Comparison of ENCODE assay signal across 8 cellular contexts in the genomic region with DNA sequence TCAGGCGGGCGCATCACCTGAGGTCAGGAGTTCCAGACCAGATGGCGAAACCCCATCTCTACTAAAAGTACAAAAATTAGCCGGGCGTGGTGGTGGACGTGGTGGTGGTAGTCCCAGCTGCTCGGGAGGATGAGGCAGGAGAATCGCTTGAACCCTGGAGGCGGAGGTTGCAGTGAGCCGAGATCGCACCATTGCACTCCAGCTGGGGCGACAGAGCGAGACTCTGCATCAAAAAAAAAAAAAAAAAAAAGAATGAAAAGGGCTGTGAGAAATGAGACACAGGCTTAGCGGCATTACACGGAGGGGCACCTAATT. TPM values are rescaled to one million over a fixed set of nuclear protein-coding genes. Genes with fewer than 3 reads are reported as not detected.
DNase-seq lines count a peak whose midpoint lies in the region; ATAC-seq, FAIRE-seq and TF ChIP-seq lines count a peak whose summit lies in the region.
"Not testable (repeated sequence)": the region's sequence is repeated elsewhere in the genome, so short reads cannot be mapped to it uniquely, and the experiment has no call there.

No MANE protein-coding gene starts in this region.

- POLR2A ChIA-PET in activated CD8-positive, alpha-beta T cell treated with anti-CD3 and anti-CD28 coated beads, Interleukin-2, amount 10 ng/mL, durations not matched to agents 7 days and 5 days (lab: Charles Lee): not testable (repeated sequence)
- POLR2A ChIA-PET in GM12878 (lab: Charles Lee): interaction anchor here (0.7 kb wide), 1 partner anchor 130 kb away, joined by 5 read pairs; no protein-coding TSS in a partner anchor

- peak overlapping the region; percentile 66 to 67 for H3K4me3 Mint-ChIP-seq in CD14-positive monocyte
- peak overlapping the region; percentile 77 for H3K4me3 Mint-ChIP-seq in activated CD8-positive, alpha-beta T cell treated with anti-CD3 and anti-CD28 coated beads, Interleukin-2, amount 10 ng/mL, durations not matched to agents 7 days and 5 days
- H3K4me3 Mint-ChIP-seq in nephron progenitor cell: peak overlapping the region; percentile 60

- H3K4me3 ChIP-seq in Jurkat, Clone E6-1 (ENCODE audit: low read length): peak overlapping the region; percentile 54; the same call in 1 of the 2 replicates
- H3K4me3 ChIP-seq in SJCRH30: peak overlapping the region; percentile 70
- H3K4me3 ChIP-seq in GM12878: not testable (repeated sequence)
- peak overlapping the region; percentile 39 for H3K4me3 ChIP-seq in epithelial cell of proximal tubule (ENCODE audit: low read depth, low read length)
- peak overlapping the region in 3 of 4 donors; percentile 86 to 93 (median 93) for H3K4me3 ChIP-seq in stomach

- not testable (repeated sequence) for H3K36me3 ChIP-seq in SJCRH30; GM12878 (ENCODE audit: control insufficient read depth in 2 of 2, insufficient read depth in 2 of 2, low read length in 1 of 2); stomach

- peak overlapping the region; percentile 50 to 91 (median 83) for H3K27ac Mint-ChIP-seq in CD14-positive monocyte
- peak overlapping the region; percentile 18 for H3K27ac Mint-ChIP-seq in activated CD8-positive, alpha-beta T cell treated with anti-CD3 and anti-CD28 coated beads, Interleukin-2, amount 10 ng/mL, durations not matched to agents 7 days and 5 days
- not testable (repeated sequence) for H3K27ac Mint-ChIP-seq in nephron progenitor cell

- H3K4me1 Mint-ChIP-seq in CD14-positive monocyte (peaks cover 53% of the 10 kb centered on the region), nephron progenitor cell (peaks cover 62% of the 10 kb centered on the region)
- peaks cover 46% of the 10 kb centered on the region for H3K4me1 Mint-ChIP-seq in activated CD8-positive, alpha-beta T cell treated with anti-CD3 and anti-CD28 coated beads, Interleukin-2, amount 10 ng/mL, durations not matched to agents 7 days and 5 days (ENCODE audit: low read depth)

- not testable (repeated sequence) for TF ChIP-seq POLR2A in GM12878 (IDR thresholded peaks at IDR 0.05; ENCODE audit: low read depth, low read length); stomach (IDR thresholded peaks at IDR 0.05)

- H3K27me3 Mint-ChIP-seq in CD14-positive monocyte (ENCODE audit: low read depth in 3 of 3) (peaks cover 6 to 18% (median 14%) of the 10 kb centered on the region in 3 donors), nephron progenitor cell (ENCODE audit: low read depth, poor library complexity) (peaks cover 22% of the 10 kb centered on the region)
- H3K27me3 Mint-ChIP-seq in activated CD8-positive, alpha-beta T cell treated with anti-CD3 and anti-CD28 coated beads, Interleukin-2, amount 10 ng/mL, durations not matched to agents 7 days and 5 days (ENCODE audit: low read depth): not testable (repeated sequence)

- intact Hi-C loops in CD14-positive monocyte (cut with micrococcal nuclease): loop anchor here in 1 of 2 donors (5.0 kb wide), 1 partner anchor 46 kb away; the partner anchor contains the start of gene INPP5K
- intact Hi-C loops in GM12878 (cut with micrococcal nuclease; ENCODE audit: unreplicated experiment): loop anchor here (5.0 kb wide), 1 partner anchor 154 kb away; no protein-coding TSS in a partner anchor
- intact Hi-C loops in stomach (cut with DNase I; ENCODE audit: low total_unique reads): not testable (repeated sequence)

- H3K9me3 Mint-ChIP-seq in CD14-positive monocyte; activated CD8-positive, alpha-beta T cell treated with anti-CD3 and anti-CD28 coated beads, Interleukin-2, amount 10 ng/mL, durations not matched to agents 7 days and 5 days (ENCODE audit: insufficient read depth); nephron progenitor cell: not testable (repeated sequence)

- H3K79me2 ChIP-seq in GM12878 (ENCODE audit: control insufficient read depth, insufficient read depth, low read length): peaks cover 36% of the 10 kb centered on the region

- SMC1A ChIA-PET in GM12878 (lab: Charles Lee; ENCODE audit: uncharacterized antibody, unreplicated experiment): not testable (repeated sequence)

- BruUV-seq in GM12878 (replicated peaks; lab: Mats Ljungman, UMichigan): not testable (repeated sequence)

- DNase-seq in CD14-positive monocyte (ENCODE audit: low spot score); Jurkat, Clone E6-1 (ENCODE audit: low read depth, low spot score); SJCRH30; activated CD8-positive, alpha-beta T cell treated with anti-CD3 and anti-CD28 coated beads, Interleukin-2, amount 10 ng/mL, durations not matched to agents 7 days and 5 days; GM12878 (ENCODE audit: low read depth, low spot score); epithelial cell of proximal tubule (ENCODE audit: low read depth); nephron progenitor cell; stomach: not testable (repeated sequence)

- FAIRE-seq in GM12878 (lab: Jason Lieb, UNC): not testable (repeated sequence)

- not testable (repeated sequence) for H3K4me1 ChIP-seq in SJCRH30
- H3K4me1 ChIP-seq in GM12878 (ENCODE audit: control insufficient read depth, insufficient read depth, low read length) (peaks cover 20% of the 10 kb centered on the region), stomach (peaks cover 27 to 47% (median 41%) of the 10 kb centered on the region in 4 donors)

- H3K4me2 ChIP-seq in GM12878 (ENCODE audit: control insufficient read depth, insufficient read depth): peak overlapping the region; percentile 72

- in situ Hi-C loops in GM12878 (cut with MboI): not testable (repeated sequence)

- RAD21 ChIA-PET in GM12878 (lab: Charles Lee; ENCODE audit: unreplicated experiment): interaction anchor here (0.6 kb wide), 1 partner anchor 68 kb away, joined by 3 read pairs; no protein-coding TSS in a partner anchor

- CTCF ChIA-PET in activated CD8-positive, alpha-beta T cell treated with anti-CD3 and anti-CD28 coated beads, Interleukin-2, amount 10 ng/mL, durations not matched to agents 7 days and 5 days (lab: Charles Lee): interaction anchor here (1.2 kb wide), 1 partner anchor 48 kb away, joined by 4 read pairs; no protein-coding TSS in a partner anchor
- CTCF ChIA-PET in GM12878 (lab: Yijun Ruan, JAX): not testable (repeated sequence)

- 28% methylated on average over 9 of the region's 15 CpGs for WGBS in GM12878 (ENCODE audit: insufficient coverage, insufficient replicate concordance, low lambda C conversion rate, missing lambda C conversion rate)
- WGBS in stomach, 5 donors: 72 to 77% (median 73%) methylated on average over 11 to 15 of the region's 15 CpGs

- not testable (repeated sequence) for ATAC-seq in activated CD8-positive, alpha-beta T cell treated with anti-CD3 and anti-CD28 coated beads, Interleukin-2, amount 10 ng/mL, durations not matched to agents 7 days and 5 days; GM12878

- not testable (repeated sequence) for TF ChIP-seq EP300 in GM12878 (IDR thresholded peaks at IDR 0.05; ENCODE audit: borderline replicate concordance in 1 of 2, control insufficient read depth in 1 of 2, low read depth in 2 of 2, low read length in 2 of 2); stomach (IDR thresholded peaks at IDR 0.05)

- H3K27ac ChIP-seq in SJCRH30; GM12878 (ENCODE audit: control insufficient read depth, insufficient read depth); stomach: not testable (repeated sequence)

- peaks cover 20 to 28% of the 10 kb centered on the region in 2 donors for H3K36me3 Mint-ChIP-seq in CD14-positive monocyte
- H3K36me3 Mint-ChIP-seq in activated CD8-positive, alpha-beta T cell treated with anti-CD3 and anti-CD28 coated beads, Interleukin-2, amount 10 ng/mL, durations not matched to agents 7 days and 5 days (ENCODE audit: low read depth); nephron progenitor cell (ENCODE audit: low read depth): not testable (repeated sequence)

- TF ChIP-seq RAD21 in GM12878 (IDR thresholded peaks at IDR 0.05; ENCODE audit: insufficient read depth, low read depth, low read length): not testable (repeated sequence)

- not testable (repeated sequence) for H3K9ac ChIP-seq in GM12878 (ENCODE audit: control insufficient read depth, insufficient read depth, low read length)

- not testable (repeated sequence) for H2AFZ ChIP-seq in GM12878 (ENCODE audit: control insufficient read depth, low read depth, low read length)

- not testable (repeated sequence) for H3K9me3 ChIP-seq in SJCRH30 (replicated peaks); GM12878 (replicated peaks; ENCODE audit: control insufficient read depth, insufficient read depth, low read length); stomach

- not testable (repeated sequence) for H4K20me1 ChIP-seq in GM12878 (ENCODE audit: control insufficient read depth, insufficient read depth)

- TF ChIP-seq CTCF in CD14-positive monocyte (IDR thresholded peaks at IDR 0.05); GM12878 (IDR thresholded peaks at IDR 0.05 in 2 of 3, conservative IDR thresholded peaks at IDR 0.05 in 1 of 3; ENCODE audit: control insufficient read depth in 2 of 3, extremely low read depth in 1 of 3, insufficient read depth in 1 of 3, low read depth in 3 of 3, low read length in 3 of 3); epithelial cell of proximal tubule (conservative IDR thresholded peaks at IDR 0.05; ENCODE audit: low read depth, low read length); nephron progenitor cell (IDR thresholded peaks at IDR 0.05); stomach (IDR thresholded peaks at IDR 0.05): not testable (repeated sequence)

- not testable (repeated sequence) for H3K27me3 ChIP-seq in SJCRH30; GM12878 (replicated peaks in 1 of 2; ENCODE audit: control insufficient read depth in 2 of 2, insufficient read depth in 2 of 2, low read length in 1 of 2); stomach

RNA-seq across cellular contexts. Expression of gene PITPNA, which starts 0.8 kb away (rescaled TPM):
- polyA plus RNA-seq in CD14-positive monocyte (10 to 100 TPM; 43.5 to 45.0 TPM), GM12878 (2011; rRNA removed) (45.6 and 58.4 TPM in 2 replicates), GM12878 (2014; fragmentation: Illumina TruSeq; extraction: Trizol) (67.3 and 88.1 TPM in 2 replicates), GM12878 (2014; fragmentation: Nextera tagmentation; extraction: Ambion mirVana) (10 to 100 TPM; 11.0 to 14.6 TPM), GM12878 (2014; rRNA removed) (50.4 and 51.8 TPM in 2 replicates), GM12878 (2016; fragmentation: Nextera tagmentation; extraction: Ambion mirVana) (10 to 100 TPM in 1 of 2 experiments, 1 to 10 TPM in 1; 5.2 to 41.7 TPM), stomach (10 to 100 TPM; 19.5 to 27.0 (median 21.8) TPM)
- 82.6 TPM for polyA plus RNA-seq in Jurkat, Clone E6-1 (2012; ENCODE audit: insufficient read depth, insufficient read length)
- total RNA-seq in SJCRH30 (2014; rRNA removed; shearing (Covaris generic)): 17.2 and 21.5 TPM in 2 replicates
- total RNA-seq in activated CD8-positive, alpha-beta T cell treated with anti-CD3 and anti-CD28 coated beads, Interleukin-2, amount 10 ng/mL, durations not matched to agents 7 days and 5 days: 10 to 100 TPM; 44.6 to 47.3 TPM
- 25.6 and 31.4 TPM in 2 replicates for total RNA-seq in GM12878 (2013; cell fraction: nucleolus; rRNA removed)
- total RNA-seq in GM12878 (2014; rRNA removed) (24.6 and 24.8 TPM in 2 replicates), GM12878 (2014; rRNA removed; fragmentation: Illumina TruSeq; extraction: Trizol) (19.7 and 21.0 TPM in 2 replicates), GM12878 (2021) (62.8 and 65.4 TPM in 2 replicates), epithelial cell of proximal tubule (25.9 and 32.5 TPM in 2 replicates), stomach (10 to 100 TPM; 12.1 to 61.7 (median 23.9) TPM)
- polyA plus RNA-seq in GM12878 (2011; ENCODE audit: low read depth): 25.9 TPM
- polyA plus RNA-seq in GM12878 (2011; cell fraction: cytosol; rRNA removed): 38.9 and 40.8 TPM in 2 replicates
- 21.5 and 27.6 TPM in 2 replicates for polyA plus RNA-seq in GM12878 (2011; cell fraction: nucleus; rRNA removed)
- polyA plus RNA-seq in GM12878 (2012): 27.0 and 28.6 TPM in 2 replicates
- polyA minus RNA-seq in GM12878 (2011; rRNA and poly(A)+ RNA removed): 21.1 and 21.3 TPM in 2 replicates
- polyA minus RNA-seq in GM12878 (2011; cell fraction: cytosol; rRNA and poly(A)+ RNA removed): 9.2 and 10.2 TPM in 2 replicates
- 2.1 and 4.8 TPM in 2 replicates for polyA minus RNA-seq in GM12878 (2011; cell fraction: nucleus; rRNA and poly(A)+ RNA removed)

RNA-seq across cellular contexts. Expression of gene INPP5K, which starts 47.0 kb away (rescaled TPM):
- polyA plus RNA-seq in CD14-positive monocyte (10 to 100 TPM; 53.0 to 58.7 TPM), GM12878 (2011; rRNA removed) (22.4 and 29.0 TPM in 2 replicates), GM12878 (2014; fragmentation: Illumina TruSeq; extraction: Trizol) (16.3 and 16.4 TPM in 2 replicates), GM12878 (2014; fragmentation: Nextera tagmentation; extraction: Ambion mirVana) (1 to 10 TPM in 1 of 2 experiments, under 1 TPM in 1; 0.58 to 1.5 TPM), GM12878 (2014; rRNA removed) (38.9 and 41.2 TPM in 2 replicates), GM12878 (2016; fragmentation: Nextera tagmentation; extraction: Ambion mirVana) (10 to 100 TPM; 23.6 to 26.7 TPM), stomach (10 to 100 TPM; 22.9 to 27.1 (median 26.6) TPM)
- 21.4 TPM for polyA plus RNA-seq in Jurkat, Clone E6-1 (2012; ENCODE audit: insufficient read depth, insufficient read length)
- total RNA-seq in SJCRH30 (2014; rRNA removed; shearing (Covaris generic)): 9.7 and 9.9 TPM in 2 replicates
- 10 to 100 TPM; 37.6 to 39.6 TPM for total RNA-seq in activated CD8-positive, alpha-beta T cell treated with anti-CD3 and anti-CD28 coated beads, Interleukin-2, amount 10 ng/mL, durations not matched to agents 7 days and 5 days
- total RNA-seq in GM12878 (2013; cell fraction: nucleolus; rRNA removed): 15.8 and 18.2 TPM in 2 replicates
- total RNA-seq in GM12878 (2014; rRNA removed) (28.9 and 33.9 TPM in 2 replicates), GM12878 (2014; rRNA removed; fragmentation: Illumina TruSeq; extraction: Trizol) (11.1 and 11.7 TPM in 2 replicates), GM12878 (2021) (20.5 and 23.1 TPM in 2 replicates), epithelial cell of proximal tubule (10.7 and 27.3 TPM in 2 replicates), stomach (10 to 100 TPM; 38.0 to 97.6 (median 93.4) TPM)
- 20.9 TPM for polyA plus RNA-seq in GM12878 (2011; ENCODE audit: low read depth)
- polyA plus RNA-seq in GM12878 (2011; cell fraction: cytosol; rRNA removed): 25.8 and 27.6 TPM in 2 replicates
- 37.6 and 47.7 TPM in 2 replicates for polyA plus RNA-seq in GM12878 (2011; cell fraction: nucleus; rRNA removed)
- 17.1 and 22.6 TPM in 2 replicates for polyA plus RNA-seq in GM12878 (2012)
- 34.2 and 37.1 TPM in 2 replicates for polyA minus RNA-seq in GM12878 (2011; rRNA and poly(A)+ RNA removed)
- 11.6 and 18.7 TPM in 2 replicates for polyA minus RNA-seq in GM12878 (2011; cell fraction: cytosol; rRNA and poly(A)+ RNA removed)
- polyA minus RNA-seq in GM12878 (2011; cell fraction: nucleus; rRNA and poly(A)+ RNA removed): 16.7 and 31.7 TPM in 2 replicates
